In genomic region chr5:149732500-149733128, GRCh38 we compare ENCODE assay signal across 8 cellular contexts. TPM values are rescaled to one million over a fixed set of nuclear protein-coding genes. Genes with fewer than 3 reads are reported as not detected.
A peak's percentile ranks its signal among the peaks of the same experiment; 100 is the strongest.
DNase-seq lines count a peak whose midpoint lies in the region; ATAC-seq and TF ChIP-seq lines count a peak whose summit lies in the region.

No MANE protein-coding gene starts in this region.

- TF ChIP-seq EP300 in sigmoid colon (IDR thresholded peaks at IDR 0.05) = no peak

- 46% methylated on average over 11 of the region's 11 CpGs for WGBS in right cardiac atrium
- 20 to 59% methylated on average over 11 of the region's 11 CpGs for WGBS in sigmoid colon, 2 donors

- intact Hi-C loops in activated CD4-positive, alpha-beta memory T cell treated with anti-CD3 and anti-CD28 coated beads for 36 hours (cut with micrococcal nuclease) = loop anchor here (5.0 kb wide), 1 partner anchor 625 kb away; the partner anchor contains the start of gene TCOF1
- intact Hi-C loops in right cardiac atrium (cut with DNase I) (loop anchor here in 3 of 4 donors (5.0 to 10.0 kb wide), 2 partner anchors 92 to 95 kb away; no protein-coding TSS in a partner anchor), sigmoid colon (cut with DNase I) (no loop called here)

- H3K4me3 ChIP-seq in right cardiac atrium (ENCODE audit: low read length) (peak overlapping the region; percentile 76), sigmoid colon (peak overlapping the region; percentile 79 to 99 (median 94))

- no peaks in the 10 kb centered on the region for H3K4me1 ChIP-seq in right cardiac atrium (ENCODE audit: control insufficient read depth, insufficient read depth, low read length)
- peaks cover 0 to 52% (median 33%) of the 10 kb centered on the region in 4 donors for H3K4me1 ChIP-seq in sigmoid colon

- no peaks in the 10 kb centered on the region for H3K9me3 Mint-ChIP-seq in activated CD4-positive, alpha-beta memory T cell treated with anti-CD3 and anti-CD28 coated beads for 36 hours

- peak overlapping the region; percentile 77 for H3K4me3 Mint-ChIP-seq in activated CD4-positive, alpha-beta memory T cell treated with anti-CD3 and anti-CD28 coated beads for 36 hours

- H3K9me3 ChIP-seq in right cardiac atrium (ENCODE audit: control insufficient read depth, low read length) (no peaks in the 10 kb centered on the region), sigmoid colon (no peaks in the 10 kb centered on the region)

- H3K36me3 ChIP-seq in sigmoid colon = no peaks in the 10 kb centered on the region

- TF ChIP-seq POLR2A in sigmoid colon (IDR thresholded peaks at IDR 0.05) = peak; percentile 16 to 41

- H3K27me3 ChIP-seq in right cardiac atrium (ENCODE audit: control insufficient read depth, insufficient read depth) (no peaks in the 10 kb centered on the region), sigmoid colon (no peaks in the 10 kb centered on the region)

- H3K36me3 Mint-ChIP-seq in activated CD4-positive, alpha-beta memory T cell treated with anti-CD3 and anti-CD28 coated beads for 36 hours = no peaks in the 10 kb centered on the region

- H3K27me3 Mint-ChIP-seq in activated CD4-positive, alpha-beta memory T cell treated with anti-CD3 and anti-CD28 coated beads for 36 hours = no peaks in the 10 kb centered on the region

- peaks cover 3% of the 10 kb centered on the region for H3K4me1 Mint-ChIP-seq in activated CD4-positive, alpha-beta memory T cell treated with anti-CD3 and anti-CD28 coated beads for 36 hours (ENCODE audit: low read depth)

- no peak for TF ChIP-seq CTCF in sigmoid colon (IDR thresholded peaks at IDR 0.05)

- H3K27ac ChIP-seq in right cardiac atrium (ENCODE audit: low read length) (peak overlapping the region; percentile 73), sigmoid colon (peak overlapping the region; percentile 89 to 99 (median 96))

- POLR2A ChIA-PET in activated CD4-positive, alpha-beta memory T cell treated with anti-CD3 and anti-CD28 coated beads for 36 hours (lab: Charles Lee) = interaction anchor here (0.6 to 1.1 kb wide), 3 partner anchors 18 to 268 kb away, joined by 3 to 4 read pairs (median 3); partner anchors contain the start of genes CSNK1A1, HMGXB3 and TIGD6

- peak; percentile 65 to 69 for ATAC-seq in right cardiac atrium
- ATAC-seq in HG02623 (IDR thresholded peaks at IDR 0.05; ENCODE audit: unreplicated experiment) = no peak

- no peak overlapping the region for H3K27ac Mint-ChIP-seq in activated CD4-positive, alpha-beta memory T cell treated with anti-CD3 and anti-CD28 coated beads for 36 hours

- DNase-seq in HK-2 (ENCODE audit: unreplicated experiment) = peak; percentile 24
- no peak for DNase-seq in activated CD4-positive, alpha-beta memory T cell treated with anti-CD3 and anti-CD28 coated beads for 36 hours
- peak; percentile 58 to 77 (median 61) for DNase-seq in right cardiac atrium
- peak; percentile 90 for DNase-seq in sigmoid colon
- DNase-seq in stimulated activated CD4-positive, alpha-beta T cell treated with anti-CD3 and anti-CD28 coated beads, Interleukin-4, amount 100 ng/mL, for 4 hours = no peak
- DNase-seq in NAMALWA (ENCODE audit: low spot score) = no peak
- no peak for DNase-seq in superior temporal gyrus (ENCODE audit: extremely low spot score)

- CTCF ChIA-PET in activated CD4-positive, alpha-beta memory T cell treated with anti-CD3 and anti-CD28 coated beads for 36 hours (lab: Charles Lee) = interaction anchor here (0.6 to 1.0 kb wide), 3 partner anchors 65 to 463 kb away, joined by 3 to 4 read pairs (median 3); no protein-coding TSS in a partner anchor

RNA-seq across cellular contexts. Expression of gene PPARGC1B, which starts 2.5 kb away (rescaled TPM):
- 1 to 10 TPM; 3.6 to 4.0 TPM for total RNA-seq in activated CD4-positive, alpha-beta memory T cell treated with anti-CD3 and anti-CD28 coated beads for 36 hours
- 10 to 100 TPM; 11.9 to 17.5 (median 13.6) TPM for total RNA-seq in right cardiac atrium
- 4.5 TPM for polyA plus RNA-seq in right cardiac atrium
- 10 to 100 TPM in 3 of 4 donors, 1 to 10 TPM in 1; 9.9 to 19.1 (median 12.3) TPM for total RNA-seq in sigmoid colon
- 10 to 100 TPM in 1 of 3 donors, 1 to 10 TPM in 2; 1.8 to 13.9 (median 5.3) TPM for polyA plus RNA-seq in sigmoid colon

Comparison
In these comparisons a context has a peak if more than half of its experiments do, and no peak if none do; other contexts are left out.
1. DNase-seq: peak in HK-2 (single experiment), right cardiac atrium (3 of 3) and sigmoid colon (single experiment); none in activated CD4-positive, alpha-beta memory T cell treated with anti-CD3 and anti-CD28 coated beads for 36 hours (single experiment), stimulated activated CD4-positive, alpha-beta T cell treated with anti-CD3 and anti-CD28 coated beads, Interleukin-4, amount 100 ng/mL, for 4 hours (0 of 2), NAMALWA (single experiment) and superior temporal gyrus (single experiment).